In genomic region chr6:16105056-16105455, GRCh38 we compare ENCODE assay signal across 21 cellular contexts.
"Had no signal": no experiment of that assay in that cellular context is flagged by ENCODE, and none has a peak within 500 bp of the region (broad histone marks: within the 10 kb centered on the region; RNA-seq: fewer than 3 reads in every experiment).

No MANE protein-coding gene starts in this region.

- H3K27ac ChIP-seq: coronary artery, esophagus squamous epithelium, lower lobe of right lung, ovary, right lobe of liver, stomach, testis, tibial artery had no signal

- H3K36me3 ChIP-seq: esophagus squamous epithelium, lower lobe of right lung, ovary, right lobe of liver, stomach, tibial artery had no signal

- DNase-seq: effector memory CD8-positive, alpha-beta T cell; erythroblast; esophagus squamous epithelium; foreskin melanocyte; left ventricle myocardium superior; lower lobe of right lung; naive thymus-derived CD4-positive, alpha-beta T cell; occipital lobe; ovary; retina; right lobe of liver; stimulated activated CD4-positive, alpha-beta T cell treated with anti-CD3 and anti-CD28 coated beads, Interleukin-2, amount 100 ng/mL, for 24 hours; stimulated activated CD4-positive, alpha-beta T cell treated with anti-CD3 and anti-CD28 coated beads, Interleukin-4, amount 100 ng/mL, for 24 hours; stimulated activated naive CD4-positive, alpha-beta T cell treated with Interleukin-2 at 50 U/mL for 16 hours; stomach; testis; tibial artery had no signal

- H3K9me3 ChIP-seq: esophagus squamous epithelium, lower lobe of right lung, ovary, right lobe of liver, stomach, testis, tibial artery had no signal

- ATAC-seq: effector memory CD8-positive, alpha-beta T cell; left ventricle myocardium superior; lower lobe of right lung; naive thymus-derived CD4-positive, alpha-beta T cell; right lobe of liver; stimulated activated effector memory CD8-positive, alpha-beta T cell treated with anti-CD3 and anti-CD28 coated beads, Interleukin-12 subunit alpha, Interleukin-12 subunit beta, amount 100 ng/mL, for 72 hours had no signal

- H3K4me3 ChIP-seq: coronary artery, esophagus squamous epithelium, lower lobe of right lung, ovary, right lobe of liver, stomach, testis, tibial artery had no signal

- FAIRE-seq: endometrium, keratinocyte had no signal

- H3K4me1 ChIP-seq: esophagus squamous epithelium, right lobe of liver had no signal

- H3K27me3 ChIP-seq: esophagus squamous epithelium, ovary, right lobe of liver, stomach, testis, tibial artery had no signal
